ENCODE assay signal across 1 cellular context in genomic region chr7:144726840-144727239, GRCh38.
TF ChIP-seq lines count a peak whose summit lies in the region.

No MANE protein-coding gene starts in this region.

TF ChIP-seq in GM12878, 131 proteins besides CTCF, POLR2A, EP300 and RAD21:
- TF ChIP-seq ZBTB33 (IDR thresholded peaks at IDR 0.05), result peak; percentile 78; the same call in 1 of the 2 replicates
